ENCODE assay signal across 9 cellular contexts in genomic region chr3:183560607-183561006, GRCh38. TPM values are rescaled to one million over a fixed set of nuclear protein-coding genes. Genes with fewer than 3 reads are reported as not detected.
DNase-seq lines count a peak whose midpoint lies in the region; ATAC-seq lines count a peak whose summit lies in the region.
"Had no signal": no experiment of that assay in that cellular context is flagged by ENCODE, and none has a peak within 500 bp of the region (broad histone marks: within the 10 kb centered on the region; RNA-seq: fewer than 3 reads in every experiment).

No MANE protein-coding gene starts in this region.

- peaks cover 11% of the 10 kb centered on the region for H3K4me1 ChIP-seq in Karpas-422 (ENCODE audit: low read length)
- H3K4me1 ChIP-seq: uterus had no signal

- ATAC-seq in naive thymus-derived CD8-positive, alpha-beta T cell: peak in 1 of 2 donors; percentile 37
- ATAC-seq in GM18909 (IDR thresholded peaks at IDR 0.05; ENCODE audit: poor library complexity, unreplicated experiment): no peak
- ATAC-seq in stimulated activated naive CD8-positive, alpha-beta T cell treated with anti-CD3 and anti-CD28 coated beads, Interleukin-15, Interleukin-2, amounts not matched to agents 100 U/mL and 50 U/mL, for 24 hours: no peak

- no peak overlapping the region for H3K9ac ChIP-seq in Karpas-422 (ENCODE audit: low read length)

- H3K4me2 ChIP-seq in Karpas-422 (ENCODE audit: low read depth, low read length, poor library complexity, severe bottlenecking): no peak overlapping the region

- no peak overlapping the region for H3K4me3 Mint-ChIP-seq in naive thymus-derived CD8-positive, alpha-beta T cell

- no peak overlapping the region for H3K4me3 ChIP-seq in Karpas-422 (ENCODE audit: low read length)
- H3K4me3 ChIP-seq: uterus had no signal

- H3K4me1 Mint-ChIP-seq in naive thymus-derived CD8-positive, alpha-beta T cell: peaks cover 7 to 17% (median 15%) of the 10 kb centered on the region in 4 donors

- no peak overlapping the region for H2AFZ ChIP-seq in Karpas-422 (ENCODE audit: low read length)

- peak overlapping the region in 1 of 10 donors; percentile 65 for H3K27ac Mint-ChIP-seq in naive thymus-derived CD8-positive, alpha-beta T cell

- H3K79me2 ChIP-seq in Karpas-422 (ENCODE audit: low read length): no peaks in the 10 kb centered on the region

- H3K9me3 ChIP-seq in Karpas-422 (ENCODE audit: low read length): no peaks in the 10 kb centered on the region
- H3K9me3 ChIP-seq: uterus had no signal

- H3K36me3 ChIP-seq in Karpas-422 (ENCODE audit: insufficient read depth, low read length): no peaks in the 10 kb centered on the region
- H3K36me3 ChIP-seq: uterus had no signal

- no peaks in the 10 kb centered on the region for H4K20me1 ChIP-seq in Karpas-422 (ENCODE audit: insufficient read depth, low read depth, low read length)

- POLR2A ChIA-PET in naive thymus-derived CD8-positive, alpha-beta T cell (lab: Charles Lee): interaction anchor here (1.4 kb wide), 1 partner anchor 44 kb away, joined by 4 read pairs; no protein-coding TSS in a partner anchor

- H3K9me2 ChIP-seq in Karpas-422 (replicated peaks; ENCODE audit: insufficient read depth, low read length): no peaks in the 10 kb centered on the region

- no peaks in the 10 kb centered on the region for H3K27me3 ChIP-seq in Karpas-422 (ENCODE audit: low read length)
- H3K27me3 ChIP-seq: uterus had no signal

- H3K27ac ChIP-seq in Karpas-422 (ENCODE audit: low read length): no peak overlapping the region
- H3K27ac ChIP-seq: uterus had no signal

- no peaks in the 10 kb centered on the region for H3K36me3 Mint-ChIP-seq in naive thymus-derived CD8-positive, alpha-beta T cell

- H3K9me3 Mint-ChIP-seq in naive thymus-derived CD8-positive, alpha-beta T cell: no peaks in the 10 kb centered on the region

- DNase-seq in NK-92 treated with Interleukin-12 subunit alpha and Interleukin-12 subunit beta, amount 100 ng/mL, for 24 hours (lab: John Stamatoyannopoulos, UW): peak; percentile 5
- DNase-seq in NK-92 (lab: John Stamatoyannopoulos, UW; ENCODE audit: unreplicated experiment): no peak
- peak; percentile 84 for DNase-seq in Karpas-422
- peak; percentile 19 for DNase-seq in amniotic epithelial cell (ENCODE audit: low read depth)
- peak in 6 of 10 donors; percentile 25 to 71 (median 33) for DNase-seq in naive thymus-derived CD8-positive, alpha-beta T cell
- no peak for DNase-seq in stimulated activated naive CD8-positive, alpha-beta T cell treated with anti-CD3 and anti-CD28 coated beads, Interleukin-15, Interleukin-2, amounts not matched to agents 100 U/mL and 50 U/mL, for 24 hours
- DNase-seq in GM03348 (ENCODE audit: low spot score): no peak
- DNase-seq: uterus had no signal

- H3K27me3 Mint-ChIP-seq in naive thymus-derived CD8-positive, alpha-beta T cell: no peaks in the 10 kb centered on the region

RNA-seq across cellular contexts. Expression of gene KLHL6, which starts 5.1 kb away (rescaled TPM):
- total RNA-seq in Karpas-422 (2014; rRNA removed; shearing (Covaris generic); ENCODE audit: low replicate concordance): 41.1 and 50.9 TPM in 2 replicates
- total RNA-seq in naive thymus-derived CD8-positive, alpha-beta T cell: 10 to 100 TPM; 58.9 to 59.0 TPM
- polyA plus RNA-seq in naive thymus-derived CD8-positive, alpha-beta T cell: 10 to 100 TPM in 2 of 3 donors, 1 to 10 TPM in 1; 7.6 to 20.7 (median 18.6) TPM

Comparison
In these comparisons a context has a peak if more than half of its experiments do, and no peak if none do; other contexts are left out.
1. DNase-seq: peak in NK-92 treated with Interleukin-12 subunit alpha and Interleukin-12 subunit beta, amount 100 ng/mL, for 24 hours (single experiment), Karpas-422 (single experiment), amniotic epithelial cell (single experiment) and naive thymus-derived CD8-positive, alpha-beta T cell (6 of 10); none in NK-92 (single experiment), stimulated activated naive CD8-positive, alpha-beta T cell treated with anti-CD3 and anti-CD28 coated beads, Interleukin-15, Interleukin-2, amounts not matched to agents 100 U/mL and 50 U/mL, for 24 hours (single experiment) and GM03348 (single experiment).